11 cellular contexts compared by ENCODE assay signal in the genomic region with DNA sequence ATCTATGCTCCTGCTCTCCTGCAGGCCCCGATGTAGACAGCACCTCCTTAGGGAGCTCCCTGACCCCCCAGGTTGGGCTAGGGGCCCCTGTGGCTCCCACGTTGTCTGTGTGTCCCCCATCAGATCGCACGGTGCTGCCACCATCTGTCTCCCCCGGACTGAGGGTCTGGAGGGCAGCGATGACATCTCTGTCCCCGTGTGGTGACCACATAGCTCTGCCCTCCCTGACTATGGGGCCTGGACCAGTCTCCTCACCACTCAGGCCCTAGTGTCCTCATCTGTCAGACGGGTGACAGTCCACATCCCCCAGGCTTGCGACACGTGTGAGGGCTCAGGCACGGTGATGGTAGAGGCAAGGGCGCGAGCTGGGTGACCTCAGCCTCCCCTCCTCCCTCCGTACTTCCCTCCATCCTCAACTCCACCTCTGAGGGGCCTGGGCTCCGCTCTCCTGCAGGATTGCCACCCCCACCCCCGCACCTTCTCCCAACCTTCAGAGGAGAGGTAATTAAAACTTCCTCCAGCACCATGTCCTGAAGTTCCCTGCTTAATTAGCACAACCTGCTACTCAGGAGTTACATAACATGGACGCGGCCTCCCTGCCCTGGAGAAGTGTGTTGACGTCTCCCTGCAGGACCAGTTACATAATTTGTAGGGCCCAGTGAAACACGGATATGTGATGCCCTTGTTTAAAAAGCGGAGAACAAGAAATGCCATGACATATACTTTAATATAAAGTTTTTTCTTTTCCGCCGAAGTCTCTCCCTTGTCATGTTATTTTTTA.
"Had no signal": no experiment of that assay in that cellular context is flagged by ENCODE, and none has a peak within 500 bp of the region (broad histone marks: within the 10 kb centered on the region; RNA-seq: fewer than 3 reads in every experiment).

No MANE protein-coding gene starts in this region.

- H3K4me1 ChIP-seq: left ventricle myocardium inferior, right atrium auricular region had no signal

- ATAC-seq: stimulated activated naive B cell treated with anti-CD40 and anti-IgM and Interleukin-4, amounts not matched to agents 10 μg/mL and 1 μg/mL and 100 μg/mL, for 72 hours had no signal

- H3K4me3 Mint-ChIP-seq: activated naive CD8-positive, alpha-beta T cell treated with anti-CD3 and anti-CD28 coated beads, Interleukin-2, amount 10 ng/mL, durations not matched to agents 7 days and 5 days; activated T-cell treated with anti-CD3 and anti-CD28 coated beads, Interleukin-2, amount 50 U/mL, for 24 hours; stimulated activated naive B cell treated with anti-CD40 and anti-IgM and Interleukin-4, amounts not matched to agents 10 μg/mL and 1 μg/mL and 100 μg/mL, for 72 hours; T-helper 1 cell treated with Interleukin-12 subunit alpha and Interleukin-12 subunit beta and Interleukin-4 antibody, amounts not matched to agents 30 μg/mL and 1 μg/mL, for 36 hours had no signal

- H3K4me3 ChIP-seq: left ventricle myocardium inferior, right atrium auricular region had no signal

- H3K27me3 Mint-ChIP-seq: activated naive CD8-positive, alpha-beta T cell treated with anti-CD3 and anti-CD28 coated beads, Interleukin-2, amount 10 ng/mL, durations not matched to agents 7 days and 5 days had no signal

- H3K27me3 ChIP-seq: right atrium auricular region had no signal

- H3K4me1 Mint-ChIP-seq: activated naive CD8-positive, alpha-beta T cell treated with anti-CD3 and anti-CD28 coated beads, Interleukin-2, amount 10 ng/mL, durations not matched to agents 7 days and 5 days; stimulated activated naive B cell treated with anti-CD40 and anti-IgM and Interleukin-4, amounts not matched to agents 10 μg/mL and 1 μg/mL and 100 μg/mL, for 72 hours had no signal

- DNase-seq: activated CD4-positive, alpha-beta T cell treated with anti-CD3 and anti-CD28 coated beads for 48 hours; activated gamma-delta T cell treated with Interleukin-2 at 50 U/mL for 16 hours; activated naive CD8-positive, alpha-beta T cell treated with anti-CD3 and anti-CD28 coated beads, Interleukin-2, amount 10 ng/mL, durations not matched to agents 7 days and 5 days; activated T-cell treated with anti-CD3 and anti-CD28 coated beads, Interleukin-2, amount 50 U/mL, for 24 hours; foreskin melanocyte; left ventricle myocardium inferior; stimulated activated CD4-positive, alpha-beta T cell treated with anti-CD3 and anti-CD28 coated beads, Interleukin-2, amount 100 ng/mL, for 24 hours; stimulated activated naive B cell treated with anti-CD40 and anti-IgM and Interleukin-4, amounts not matched to agents 10 μg/mL and 1 μg/mL and 100 μg/mL, for 72 hours had no signal

- H3K27ac Mint-ChIP-seq: activated naive CD8-positive, alpha-beta T cell treated with anti-CD3 and anti-CD28 coated beads, Interleukin-2, amount 10 ng/mL, durations not matched to agents 7 days and 5 days; activated T-cell treated with anti-CD3 and anti-CD28 coated beads, Interleukin-2, amount 50 U/mL, for 24 hours; stimulated activated naive B cell treated with anti-CD40 and anti-IgM and Interleukin-4, amounts not matched to agents 10 μg/mL and 1 μg/mL and 100 μg/mL, for 72 hours; T-helper 1 cell treated with Interleukin-12 subunit alpha and Interleukin-12 subunit beta and Interleukin-4 antibody, amounts not matched to agents 30 μg/mL and 1 μg/mL, for 36 hours had no signal

- H3K27ac ChIP-seq: left ventricle myocardium inferior, neutrophil, right atrium auricular region had no signal

- H3K36me3 Mint-ChIP-seq: activated naive CD8-positive, alpha-beta T cell treated with anti-CD3 and anti-CD28 coated beads, Interleukin-2, amount 10 ng/mL, durations not matched to agents 7 days and 5 days had no signal

- H3K36me3 ChIP-seq: left ventricle myocardium inferior, neutrophil, right atrium auricular region had no signal
